Comparison of ENCODE assay signal across 16 cellular contexts in the genomic region with DNA sequence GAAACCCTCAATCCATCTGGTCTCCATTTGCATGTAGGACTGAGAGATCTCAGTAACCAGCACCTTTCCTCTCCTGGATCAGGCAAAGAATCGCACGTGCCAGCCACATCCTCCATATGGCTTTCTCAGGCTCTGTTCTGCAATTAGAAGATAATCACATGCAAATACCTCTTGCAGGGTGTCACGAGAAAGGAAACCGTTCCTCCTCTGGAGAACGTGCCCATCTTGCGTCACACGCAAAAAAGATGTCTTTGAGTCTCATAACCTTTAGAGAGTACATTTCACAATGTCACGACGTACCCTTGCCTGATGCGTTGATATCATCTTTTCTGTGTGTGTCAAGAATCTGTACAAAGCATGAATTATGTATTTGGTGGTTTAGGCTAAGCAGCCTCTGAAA. TPM values are rescaled to one million over a fixed set of nuclear protein-coding genes. Genes with fewer than 3 reads are reported as not detected.
A peak's percentile ranks its signal among the peaks of the same experiment; 100 is the strongest.
DNase-seq lines count a peak whose midpoint lies in the region; TF ChIP-seq lines count a peak whose summit lies in the region.
"Had no signal": no experiment of that assay in that cellular context is flagged by ENCODE, and none has a peak within 500 bp of the region (broad histone marks: within the 10 kb centered on the region; RNA-seq: fewer than 3 reads in every experiment).

No MANE protein-coding gene starts in this region.

- in situ Hi-C loops in brain microvascular endothelial cell (cut with HindIII; ENCODE audit: low pct_ligation_motif_present, low sequenced_read_pairs): no loop called here

- no peaks in the 10 kb centered on the region for H3K9me2 ChIP-seq in neural cell (ENCODE audit: insufficient read depth, low read length)

- no peaks in the 10 kb centered on the region for H3F3A ChIP-seq in neural cell (ENCODE audit: insufficient read depth, low read length, poor library complexity, severe bottlenecking)

- H2AFZ ChIP-seq in neural cell (ENCODE audit: low read depth, low read length): no peak overlapping the region

- H3K9me3 ChIP-seq in neural cell (ENCODE audit: low read length) (no peaks in the 10 kb centered on the region), esophagus muscularis mucosa (no peaks in the 10 kb centered on the region)

- no peaks in the 10 kb centered on the region for H3K79me2 ChIP-seq in neural cell (replicated peaks; ENCODE audit: insufficient read depth, low read length)

- TF ChIP-seq CTCF in HL-60 (IDR thresholded peaks at IDR 0.05; ENCODE audit: insufficient read depth, low read length) (no peak), NB4 (IDR thresholded peaks at IDR 0.05; ENCODE audit: low read depth, low read length) (no peak), neural cell (IDR thresholded peaks at IDR 0.05; ENCODE audit: poor library complexity, severe bottlenecking) (no peak), esophagus muscularis mucosa (IDR thresholded peaks at IDR 0.05) (no peak), brain microvascular endothelial cell (IDR thresholded peaks at IDR 0.05; ENCODE audit: low read depth, low read length, missing control alignments) (no peak)

- TF ChIP-seq POLR2A in NB4 (IDR thresholded peaks at IDR 0.05; ENCODE audit: extremely low read depth, insufficient read length): no peak
- TF ChIP-seq POLR2A in esophagus muscularis mucosa (IDR thresholded peaks at IDR 0.05; ENCODE audit: low read depth): no peak

- intact Hi-C loops in esophagus muscularis mucosa (cut with DNase I): no loop called here

- H3K36me3 ChIP-seq in neural cell (ENCODE audit: insufficient read depth, low read length): no peaks in the 10 kb centered on the region
- no peaks in the 10 kb centered on the region for H3K36me3 ChIP-seq in esophagus muscularis mucosa
- no peaks in the 10 kb centered on the region for H3K36me3 ChIP-seq in brain microvascular endothelial cell (replicated peaks)

- H3K4me2 ChIP-seq in neural cell (ENCODE audit: low read length): no peak overlapping the region

- H3K4me3 ChIP-seq in HL-60 (replicated peaks; ENCODE audit: insufficient read depth, low read length): no peak overlapping the region
- no peak overlapping the region for H3K4me3 ChIP-seq in NB4 (ENCODE audit: low read depth, low read length)
- no peak overlapping the region for H3K4me3 ChIP-seq in neural cell (ENCODE audit: low read length)
- H3K4me3 ChIP-seq in esophagus muscularis mucosa: no peak overlapping the region
- no peak overlapping the region for H3K4me3 ChIP-seq in brain microvascular endothelial cell (ENCODE audit: low read depth, low read length)

- TF ChIP-seq EP300 in neural cell (conservative IDR thresholded peaks at IDR 0.05; ENCODE audit: poor library complexity, severe bottlenecking) (no peak), esophagus muscularis mucosa (IDR thresholded peaks at IDR 0.05) (no peak)

- H3K27me3 ChIP-seq in HL-60 (ENCODE audit: insufficient read depth, poor library complexity, severe bottlenecking) (no peaks in the 10 kb centered on the region), neural cell (ENCODE audit: insufficient read depth, low read depth, low read length) (no peaks in the 10 kb centered on the region), esophagus muscularis mucosa (no peaks in the 10 kb centered on the region), brain microvascular endothelial cell (replicated peaks) (peaks cover 5% of the 10 kb centered on the region)

- H3K27ac ChIP-seq in HL-60 (replicated peaks) (peak overlapping the region; percentile 17; the same call in 1 of the 2 replicates), neural cell (ENCODE audit: low read length) (peak overlapping the region; percentile 31), esophagus muscularis mucosa (replicated peaks in 1 of 4) (no peak overlapping the region), brain microvascular endothelial cell (no peak overlapping the region)

- no peak overlapping the region for H3K9ac ChIP-seq in neural cell (ENCODE audit: low read length)

- WGBS in esophagus muscularis mucosa: 95% methylated on average over 10 of the region's 10 CpGs

- peak; percentile 71 to 84 for DNase-seq in HL-60 (ENCODE audit: low read depth in 1 of 2, low spot score in 1 of 2)
- DNase-seq in NB4 (ENCODE audit: low read depth): peak; percentile 58
- peak; percentile 24 for DNase-seq in SIG-M5 (lab: John Stamatoyannopoulos, UW)
- no peak for DNase-seq in esophagus muscularis mucosa (ENCODE audit: extremely low spot score)
- DNase-seq in brain microvascular endothelial cell: no peak
- DNase-seq in LoVo (ENCODE audit: low spot score): no peak
- DNase-seq: C1 segment of cervical spinal cord, DMS153, GOT3, Karpas-422, MM.1S, NCI-H1436 treated with DMSO at 0.1 percent for 48 hours, NCI-H2029 treated with DMSO at 0.1 percent for 48 hours, NCI-H2171 treated with DMSO at 0.1 percent for 48 hours, SHP77 treated with DMSO at 0.1 percent for 48 hours had no signal

- no peaks in the 10 kb centered on the region for H4K20me1 ChIP-seq in neural cell (ENCODE audit: insufficient read depth)

- no peak for TF ChIP-seq RAD21 in neural cell (conservative IDR thresholded peaks at IDR 0.05)

- peaks cover 0 to 47% (median 34%) of the 10 kb centered on the region in 4 donors for H3K4me1 ChIP-seq in esophagus muscularis mucosa

TF ChIP-seq in neural cell, 6 proteins besides CTCF, POLR2A, EP300 and RAD21:
- TF ChIP-seq MXI1 (conservative IDR thresholded peaks at IDR 0.05; ENCODE audit: poor library complexity, severe bottlenecking) (no peak), EZH2 (IDR thresholded peaks at IDR 0.05; ENCODE audit: borderline replicate concordance, insufficient read depth, low read length, poor library complexity, severe bottlenecking) (no peak), SMC3 (conservative IDR thresholded peaks at IDR 0.05; ENCODE audit: poor library complexity) (no peak), POLR2AphosphoS5 (IDR thresholded peaks at IDR 0.05) (no peak), TAF1 (IDR thresholded peaks at IDR 0.05; ENCODE audit: low read depth) (no peak)
- TF ChIP-seq, protein P1, sequence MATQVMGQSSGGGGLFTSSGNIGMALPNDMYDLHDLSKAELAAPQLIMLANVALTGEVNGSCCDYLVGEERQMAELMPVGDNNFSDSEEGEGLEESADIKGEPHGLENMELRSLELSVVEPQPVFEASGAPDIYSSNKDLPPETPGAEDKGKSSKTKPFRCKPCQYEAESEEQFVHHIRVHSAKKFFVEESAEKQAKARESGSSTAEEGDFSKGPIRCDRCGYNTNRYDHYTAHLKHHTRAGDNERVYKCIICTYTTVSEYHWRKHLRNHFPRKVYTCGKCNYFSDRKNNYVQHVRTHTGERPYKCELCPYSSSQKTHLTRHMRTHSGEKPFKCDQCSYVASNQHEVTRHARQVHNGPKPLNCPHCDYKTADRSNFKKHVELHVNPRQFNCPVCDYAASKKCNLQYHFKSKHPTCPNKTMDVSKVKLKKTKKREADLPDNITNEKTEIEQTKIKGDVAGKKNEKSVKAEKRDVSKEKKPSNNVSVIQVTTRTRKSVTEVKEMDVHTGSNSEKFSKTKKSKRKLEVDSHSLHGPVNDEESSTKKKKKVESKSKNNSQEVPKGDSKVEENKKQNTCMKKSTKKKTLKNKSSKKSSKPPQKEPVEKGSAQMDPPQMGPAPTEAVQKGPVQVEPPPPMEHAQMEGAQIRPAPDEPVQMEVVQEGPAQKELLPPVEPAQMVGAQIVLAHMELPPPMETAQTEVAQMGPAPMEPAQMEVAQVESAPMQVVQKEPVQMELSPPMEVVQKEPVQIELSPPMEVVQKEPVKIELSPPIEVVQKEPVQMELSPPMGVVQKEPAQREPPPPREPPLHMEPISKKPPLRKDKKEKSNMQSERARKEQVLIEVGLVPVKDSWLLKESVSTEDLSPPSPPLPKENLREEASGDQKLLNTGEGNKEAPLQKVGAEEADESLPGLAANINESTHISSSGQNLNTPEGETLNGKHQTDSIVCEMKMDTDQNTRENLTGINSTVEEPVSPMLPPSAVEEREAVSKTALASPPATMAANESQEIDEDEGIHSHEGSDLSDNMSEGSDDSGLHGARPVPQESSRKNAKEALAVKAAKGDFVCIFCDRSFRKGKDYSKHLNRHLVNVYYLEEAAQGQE (IDR thresholded peaks at IDR 0.05; ENCODE audit: borderline replicate concordance): no peak

RNA-seq across cellular contexts. Expression of a gene that starts 36.2 kb away (rescaled TPM):
- 0.08 TPM in 1 of 2 replicates, not detected in the other for polyA plus RNA-seq in neural cell
- not detected in 2 replicates for polyA minus RNA-seq in neural cell
- not detected for total RNA-seq in esophagus muscularis mucosa

Comparison
In these comparisons a context has a peak if more than half of its experiments do, and no peak if none do; other contexts are left out.
1. DNase-seq: peak in HL-60 (2 of 2), NB4 (single experiment) and SIG-M5 (single experiment); none in esophagus muscularis mucosa (single experiment), brain microvascular endothelial cell (single experiment) and LoVo (single experiment).
2. H3K27ac ChIP-seq: peak in HL-60 (single experiment) and neural cell (single experiment); none in esophagus muscularis mucosa (0 of 4) and brain microvascular endothelial cell (single experiment).